17 cellular contexts compared by ENCODE assay signal in genomic region chr5:115342593-115343377, GRCh38.
"Had no signal": no experiment of that assay in that cellular context is flagged by ENCODE, and none has a peak within 500 bp of the region (broad histone marks: within the 10 kb centered on the region; RNA-seq: fewer than 3 reads in every experiment).

No MANE protein-coding gene starts in this region.

- DNase-seq: activated CD4-positive, alpha-beta T cell treated with anti-CD3 and anti-CD28 coated beads for 36 hours; activated CD4-positive, alpha-beta T cell treated with anti-CD3 and anti-CD28 coated beads, Interleukin-2, amount 50 U/mL, for 48 hours; amniotic stem cell; dorsolateral prefrontal cortex; endodermal cell; foreskin melanocyte; glutamatergic neuron; hypothalamus; islet precursor cell; left lung; T-helper 2 cell; transverse colon; uterus had no signal

- H3K4me1 Mint-ChIP-seq: activated CD4-positive, alpha-beta T cell treated with anti-CD3 and anti-CD28 coated beads for 36 hours; endodermal cell had no signal

- ATAC-seq: activated CD4-positive, alpha-beta T cell treated with anti-CD3 and anti-CD28 coated beads for 36 hours; left lung had no signal

- H3K9me3 Mint-ChIP-seq: endodermal cell; stimulated activated naive CD8-positive, alpha-beta T cell treated with anti-CD3 and anti-CD28 coated beads, Interleukin-15, Interleukin-2, amounts not matched to agents 100 ng/mL and 50 ng/mL, for 24 hours had no signal

- H3K4me3 Mint-ChIP-seq: activated CD4-positive, alpha-beta T cell treated with anti-CD3 and anti-CD28 coated beads for 36 hours; activated naive CD8-positive, alpha-beta T cell; endodermal cell; mesothelial cell of epicardium; nephron; stimulated activated naive CD8-positive, alpha-beta T cell treated with anti-CD3 and anti-CD28 coated beads, Interleukin-15, Interleukin-2, amounts not matched to agents 100 ng/mL and 50 ng/mL, for 24 hours had no signal

- H3K27ac Mint-ChIP-seq: activated CD4-positive, alpha-beta T cell treated with anti-CD3 and anti-CD28 coated beads for 36 hours; activated naive CD8-positive, alpha-beta T cell; endodermal cell; mesothelial cell of epicardium; stimulated activated naive CD8-positive, alpha-beta T cell treated with anti-CD3 and anti-CD28 coated beads, Interleukin-15, Interleukin-2, amounts not matched to agents 100 ng/mL and 50 ng/mL, for 24 hours had no signal

- H3K36me3 Mint-ChIP-seq: activated naive CD8-positive, alpha-beta T cell; mesothelial cell of epicardium had no signal
